ENCODE assay signal across 8 cellular contexts in genomic region chr7:143345428-143345900, GRCh38. TPM values are rescaled to one million over a fixed set of nuclear protein-coding genes. Genes with fewer than 3 reads are reported as not detected.
A peak's percentile ranks its signal among the peaks of the same experiment; 100 is the strongest.
DNase-seq lines count a peak whose midpoint lies in the region; ATAC-seq lines count a peak whose summit lies in the region.

No MANE protein-coding gene starts in this region.

- no peaks in the 10 kb centered on the region for H3K9me3 Mint-ChIP-seq in CD8-positive, alpha-beta memory T cell

- peaks cover 7 to 10% (median 9%) of the 10 kb centered on the region in 3 donors for H3K4me1 Mint-ChIP-seq in CD8-positive, alpha-beta memory T cell

- H3K4me3 ChIP-seq in CD8-positive, alpha-beta memory T cell (ENCODE audit: low read length): peak overlapping the region; percentile 23
- peak overlapping the region; percentile 17 for H3K4me3 ChIP-seq in skeletal muscle cell (ENCODE audit: low read depth, low read length)

- no peaks in the 10 kb centered on the region for H3K36me3 Mint-ChIP-seq in CD8-positive, alpha-beta memory T cell

- no peaks in the 10 kb centered on the region for H3K27me3 ChIP-seq in CD8-positive, alpha-beta memory T cell (ENCODE audit: insufficient read depth, low read length, poor library complexity, severe bottlenecking)

- no peaks in the 10 kb centered on the region for H3K36me3 ChIP-seq in CD8-positive, alpha-beta memory T cell (ENCODE audit: insufficient read depth, low read length)

- H3K4me3 Mint-ChIP-seq in CD8-positive, alpha-beta memory T cell: peak overlapping the region in 6 of 7 donors; percentile 58 to 79 (median 78)

- no peaks in the 10 kb centered on the region for H3K9me3 ChIP-seq in CD8-positive, alpha-beta memory T cell (ENCODE audit: low read length)

- intact Hi-C loops in cardiac septum (cut with DNase I): no loop called here

- ATAC-seq in GM21723 (IDR thresholded peaks at IDR 0.05; ENCODE audit: unreplicated experiment): peak; percentile 89

- H3K4me1 ChIP-seq in CD8-positive, alpha-beta memory T cell (ENCODE audit: insufficient read depth, low read length): peaks cover 8% of the 10 kb centered on the region

- peaks cover 7 to 16% of the 10 kb centered on the region in 2 donors for H3K27me3 Mint-ChIP-seq in CD8-positive, alpha-beta memory T cell

- H3K27ac ChIP-seq in CD8-positive, alpha-beta memory T cell (ENCODE audit: low read depth, low read length): no peak overlapping the region

- CTCF ChIA-PET in CD8-positive, alpha-beta memory T cell (lab: Charles Lee): interaction anchor here (0.5 to 2.6 kb wide), 28 partner anchors 8 to 127 kb away, joined by 3 to 18 read pairs (median 5); partner anchors contain the start of gene CASP2

- peak; percentile 38 to 75 (median 51) for DNase-seq in CD8-positive, alpha-beta memory T cell
- DNase-seq in NCI-H748 treated with DMSO at 0.1 percent for 48 hours (lab: John Stamatoyannopoulos, UW): peak; percentile 35
- peak; percentile 57 for DNase-seq in activated effector memory CD4-positive, alpha-beta T cell treated with Interleukin-2 at 50 U/mL for 16 hours
- peak; percentile 89 for DNase-seq in cardiac septum (ENCODE audit: low spot score)
- DNase-seq in skeletal muscle cell (ENCODE audit: low read depth): no peak
- DNase-seq in putamen (ENCODE audit: low spot score): no peak
- no peak for DNase-seq in occipital lobe (lab: John Stamatoyannopoulos, UW)

- peak overlapping the region in 2 of 8 donors; percentile 42 to 92 for H3K27ac Mint-ChIP-seq in CD8-positive, alpha-beta memory T cell

- POLR2A ChIA-PET in CD8-positive, alpha-beta memory T cell (lab: Charles Lee): no interaction called here

RNA-seq across cellular contexts. Expression of gene FAM131B, which starts 17.0 kb away (rescaled TPM):
- total RNA-seq in CD8-positive, alpha-beta memory T cell: 1 to 10 TPM; 2.4 to 2.8 TPM
- 1.6 TPM for polyA plus RNA-seq in CD8-positive, alpha-beta memory T cell
- total RNA-seq in cardiac septum (0.19 TPM), occipital lobe (91.1 TPM)

RNA-seq across cellular contexts. Expression of gene CLCN1, which starts 29.6 kb away (rescaled TPM):
- under 1 TPM in 1 of 2 experiments, not detected in 1; 0.11 TPM for total RNA-seq in CD8-positive, alpha-beta memory T cell
- not detected for polyA plus RNA-seq in CD8-positive, alpha-beta memory T cell
- total RNA-seq in cardiac septum (not detected), occipital lobe (under 0.01 TPM)

RNA-seq across cellular contexts. Expression of gene ZYX, which starts 35.7 kb away (rescaled TPM):
- total RNA-seq in CD8-positive, alpha-beta memory T cell: 100 to 1,000 TPM; 101 to 104 TPM
- 143 TPM for polyA plus RNA-seq in CD8-positive, alpha-beta memory T cell
- total RNA-seq in cardiac septum (126 TPM), occipital lobe (9.4 TPM)

RNA-seq across cellular contexts. Expression of gene CASP2, which starts 57.3 kb away (rescaled TPM):
- total RNA-seq in CD8-positive, alpha-beta memory T cell: 100 to 1,000 TPM; 105 to 107 TPM
- 23.0 TPM for polyA plus RNA-seq in CD8-positive, alpha-beta memory T cell
- 12.6 TPM for total RNA-seq in cardiac septum
- 20.7 TPM for total RNA-seq in occipital lobe

Comparison
In these comparisons a context has a peak if more than half of its experiments do, and no peak if none do; other contexts are left out.
1. DNase-seq: peak in CD8-positive, alpha-beta memory T cell (5 of 5), NCI-H748 treated with DMSO at 0.1 percent for 48 hours (single experiment), activated effector memory CD4-positive, alpha-beta T cell treated with Interleukin-2 at 50 U/mL for 16 hours (single experiment) and cardiac septum (single experiment); none in skeletal muscle cell (single experiment), putamen (single experiment) and occipital lobe (single experiment).
2. RNA of gene FAM131B, which starts 17.0 kb away (total RNA-seq): 91.1 TPM in occipital lobe (single experiment); 2.4 to 2.8 TPM in CD8-positive, alpha-beta memory T cell and 0.19 TPM in cardiac septum (single experiment); every median in the first group is over 10 times any median in the second.